18 cellular contexts compared by ENCODE assay signal in the genomic region with DNA sequence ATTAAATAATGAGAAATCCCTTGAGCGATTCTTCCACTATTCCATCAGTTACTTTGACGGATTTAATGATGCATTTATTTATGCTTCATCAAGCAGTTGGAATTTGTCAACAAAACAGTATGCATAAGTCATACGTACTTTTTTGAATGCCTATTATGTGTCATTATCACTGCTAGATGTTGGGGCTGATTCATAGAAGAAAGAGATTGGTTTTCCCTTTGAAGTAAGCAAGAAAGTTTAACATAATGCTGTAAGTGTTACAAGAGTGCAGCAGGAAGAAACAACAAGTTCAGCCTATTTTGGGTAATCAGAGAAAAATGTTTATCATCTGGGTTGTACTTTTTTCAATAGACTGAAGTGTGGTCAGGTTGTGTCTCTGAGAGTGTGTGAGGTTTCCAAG.
A peak's percentile ranks its signal among the peaks of the same experiment; 100 is the strongest.
DNase-seq lines count a peak whose midpoint lies in the region; ATAC-seq and TF ChIP-seq lines count a peak whose summit lies in the region.
"Had no signal": no experiment of that assay in that cellular context is flagged by ENCODE, and none has a peak within 500 bp of the region (broad histone marks: within the 10 kb centered on the region; RNA-seq: fewer than 3 reads in every experiment).

No MANE protein-coding gene starts in this region.

- no peaks in the 10 kb centered on the region for H3K27me3 Mint-ChIP-seq in neural crest cell (ENCODE audit: low read depth)
- H3K27me3 Mint-ChIP-seq in activated T-cell treated with anti-CD3 and anti-CD28 coated beads, Interleukin-2, amount 50 U/mL, for 72 hours (ENCODE audit: low read depth), result no peaks in the 10 kb centered on the region

- no peak overlapping the region for H3K4me3 Mint-ChIP-seq in neural crest cell
- H3K4me3 Mint-ChIP-seq in activated T-cell treated with anti-CD3 and anti-CD28 coated beads, Interleukin-2, amount 50 U/mL, for 72 hours, result no peak overlapping the region
- H3K4me3 Mint-ChIP-seq: activated CD8-positive, alpha-beta memory T cell treated with anti-CD3 and anti-CD28 coated beads, Interleukin-2, amount 10 ng/mL, durations not matched to agents 7 days and 5 days; CD8-positive, alpha-beta T cell; memory B cell; T-helper 1 cell treated with Interleukin-12 subunit alpha and Interleukin-12 subunit beta and Interleukin-4 antibody, amounts not matched to agents 30 μg/mL and 1 μg/mL, for 36 hours had no signal

- no peak for ATAC-seq in activated T-cell treated with anti-CD3 and anti-CD28 coated beads, Interleukin-2, amount 50 U/mL, for 72 hours (replicated peaks in 1 of 2)
- no peak for ATAC-seq in gastrocnemius medialis
- ATAC-seq: activated CD8-positive, alpha-beta memory T cell treated with anti-CD3 and anti-CD28 coated beads, Interleukin-2, amount 10 ng/mL, durations not matched to agents 7 days and 5 days; CD8-positive, alpha-beta T cell; right lobe of liver had no signal

- no peaks in the 10 kb centered on the region for H3K36me3 Mint-ChIP-seq in neural crest cell (ENCODE audit: low read depth)
- no peaks in the 10 kb centered on the region for H3K36me3 Mint-ChIP-seq in activated T-cell treated with anti-CD3 and anti-CD28 coated beads, Interleukin-2, amount 50 U/mL, for 72 hours (ENCODE audit: insufficient read depth in 2 of 2)
- H3K36me3 Mint-ChIP-seq: activated CD8-positive, alpha-beta memory T cell treated with anti-CD3 and anti-CD28 coated beads, Interleukin-2, amount 10 ng/mL, durations not matched to agents 7 days and 5 days; CD8-positive, alpha-beta T cell; memory B cell had no signal

- intact Hi-C loops in prostate gland (cut with DNase I) (no loop called here), gastrocnemius medialis (cut with DNase I; ENCODE audit: low total_unique reads) (no loop called here)

- TF ChIP-seq POLR2A in prostate gland (IDR thresholded peaks at IDR 0.05), result no peak
- no peak for TF ChIP-seq POLR2A in gastrocnemius medialis (IDR thresholded peaks at IDR 0.05)

- no peak overlapping the region for H3K27ac ChIP-seq in prostate gland
- no peak overlapping the region for H3K27ac ChIP-seq in gastrocnemius medialis
- H3K27ac ChIP-seq: right lobe of liver had no signal

- H3K4me3 ChIP-seq in epithelial cell of esophagus (ENCODE audit: low read length), result no peak overlapping the region
- H3K4me3 ChIP-seq in prostate gland, result no peak overlapping the region
- no peak overlapping the region for H3K4me3 ChIP-seq in gastrocnemius medialis
- H3K4me3 ChIP-seq: right lobe of liver had no signal

- in situ Hi-C loops in gastrocnemius medialis (cut with MboI; ENCODE audit: low sequenced_read_pairs in 4 of 4), result no loop called here

- WGBS in prostate gland, result 72% methylated on average over 3 of the region's 3 CpGs

- peak; percentile 66 for DNase-seq in H4 (ENCODE audit: low spot score)
- peak; percentile 53 for DNase-seq in RKO (ENCODE audit: low spot score)
- peak; percentile 87 for DNase-seq in epithelial cell of esophagus (ENCODE audit: low read depth)
- no peak for DNase-seq in neural crest cell (ENCODE audit: low read depth, low spot score)
- DNase-seq in activated T-cell treated with anti-CD3 and anti-CD28 coated beads, Interleukin-2, amount 50 U/mL, for 72 hours, result no peak
- DNase-seq in hippocampal formation (lab: John Stamatoyannopoulos, UW), result no peak
- no peak for DNase-seq in prostate gland (ENCODE audit: low spot score)
- no peak for DNase-seq in gastrocnemius medialis
- DNase-seq: activated CD4-positive, CD25-positive, alpha-beta regulatory T cell; activated CD8-positive, alpha-beta memory T cell treated with anti-CD3 and anti-CD28 coated beads, Interleukin-2, amount 10 ng/mL, durations not matched to agents 7 days and 5 days; CD8-positive, alpha-beta T cell; foreskin fibroblast; NCI-H187 treated with DMSO at 0.1 percent for 48 hours; NCI-H526 treated with DMSO at 0.1 percent for 48 hours; right lobe of liver; RPMI8226 had no signal

- peaks cover 4% of the 10 kb centered on the region for H3K9me3 Mint-ChIP-seq in neural crest cell
- peaks cover 0 to 3% of the 10 kb centered on the region in 2 donors for H3K9me3 Mint-ChIP-seq in activated T-cell treated with anti-CD3 and anti-CD28 coated beads, Interleukin-2, amount 50 U/mL, for 72 hours
- H3K9me3 Mint-ChIP-seq: CD8-positive, alpha-beta T cell; memory B cell; T-helper 1 cell treated with Interleukin-12 subunit alpha and Interleukin-12 subunit beta and Interleukin-4 antibody, amounts not matched to agents 30 μg/mL and 1 μg/mL, for 36 hours had no signal

- H3K27me3 ChIP-seq in prostate gland (replicated peaks; ENCODE audit: insufficient read depth) (no peaks in the 10 kb centered on the region), gastrocnemius medialis (no peaks in the 10 kb centered on the region)
- H3K27me3 ChIP-seq: right lobe of liver had no signal

- no peak for TF ChIP-seq CTCF in epithelial cell of esophagus (IDR thresholded peaks at IDR 0.05; ENCODE audit: insufficient read depth, low read depth, low read length, missing control alignments)
- TF ChIP-seq CTCF in neural crest cell (conservative IDR thresholded peaks at IDR 0.05), result no peak
- no peak for TF ChIP-seq CTCF in prostate gland (IDR thresholded peaks at IDR 0.05)
- no peak for TF ChIP-seq CTCF in gastrocnemius medialis (IDR thresholded peaks at IDR 0.05 in 4 of 5, conservative IDR thresholded peaks at IDR 0.05 in 1 of 5)

- H3K36me3 ChIP-seq in prostate gland (no peaks in the 10 kb centered on the region), gastrocnemius medialis (no peaks in the 10 kb centered on the region)
- H3K36me3 ChIP-seq: right lobe of liver had no signal

- H3K4me1 ChIP-seq in prostate gland (replicated peaks) (no peaks in the 10 kb centered on the region), gastrocnemius medialis (no peaks in the 10 kb centered on the region)

- peak overlapping the region; percentile 40 for H3K27ac Mint-ChIP-seq in neural crest cell (ENCODE audit: unreplicated experiment)
- no peak overlapping the region for H3K27ac Mint-ChIP-seq in activated T-cell treated with anti-CD3 and anti-CD28 coated beads, Interleukin-2, amount 50 U/mL, for 72 hours
- H3K27ac Mint-ChIP-seq: activated CD8-positive, alpha-beta memory T cell treated with anti-CD3 and anti-CD28 coated beads, Interleukin-2, amount 10 ng/mL, durations not matched to agents 7 days and 5 days; CD8-positive, alpha-beta T cell; memory B cell; T-helper 1 cell treated with Interleukin-12 subunit alpha and Interleukin-12 subunit beta and Interleukin-4 antibody, amounts not matched to agents 30 μg/mL and 1 μg/mL, for 36 hours had no signal

- peaks cover 12% of the 10 kb centered on the region for H3K4me1 Mint-ChIP-seq in neural crest cell
- peaks cover 8% of the 10 kb centered on the region for H3K4me1 Mint-ChIP-seq in activated T-cell treated with anti-CD3 and anti-CD28 coated beads, Interleukin-2, amount 50 U/mL, for 72 hours (ENCODE audit: low read depth)
- H3K4me1 Mint-ChIP-seq: memory B cell had no signal

- H3K9me3 ChIP-seq in prostate gland (no peaks in the 10 kb centered on the region), gastrocnemius medialis (no peaks in the 10 kb centered on the region)
- H3K9me3 ChIP-seq: right lobe of liver had no signal

Comparison
In these comparisons a context has a peak if more than half of its experiments do, and no peak if none do; other contexts are left out.
1. DNase-seq: peak in H4 (single experiment), RKO (single experiment) and epithelial cell of esophagus (single experiment); none in neural crest cell (single experiment), activated T-cell treated with anti-CD3 and anti-CD28 coated beads, Interleukin-2, amount 50 U/mL, for 72 hours (0 of 2), hippocampal formation (0 of 2), prostate gland (single experiment) and gastrocnemius medialis (0 of 2).